Comparison of ENCODE assay signal across 8 cellular contexts in the genomic region with DNA sequence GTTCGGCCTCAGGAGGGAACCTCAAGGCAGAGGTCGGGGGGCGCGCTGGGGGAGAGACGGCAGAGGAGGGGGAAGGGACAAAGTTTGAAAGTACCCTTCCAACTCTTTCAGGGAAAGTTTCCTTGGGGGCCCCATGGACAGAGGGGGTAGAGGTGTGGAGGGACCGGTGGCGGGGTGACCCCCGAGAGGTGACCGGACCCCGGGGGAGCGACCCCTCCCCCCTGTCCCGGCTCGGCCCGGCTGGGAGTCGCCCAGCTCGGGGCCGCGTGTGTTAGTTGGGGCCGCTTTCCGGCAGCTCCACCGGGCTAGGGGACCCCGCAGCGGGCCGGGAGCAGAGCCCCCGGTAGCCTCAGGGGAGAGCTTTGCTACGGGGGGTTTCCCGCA. TPM values are rescaled to one million over a fixed set of nuclear protein-coding genes. Genes with fewer than 3 reads are reported as not detected.
DNase-seq lines count a peak whose midpoint lies in the region; ATAC-seq, FAIRE-seq and TF ChIP-seq lines count a peak whose summit lies in the region.

No MANE protein-coding gene starts in this region.

- H3K9me3 ChIP-seq in heart left ventricle (no peaks in the 10 kb centered on the region), K562 (replicated peaks; ENCODE audit: control insufficient read depth, insufficient read depth, low read depth, low read length) (no peaks in the 10 kb centered on the region), mesenchymal stem cell (ENCODE audit: control insufficient read depth, low read length) (no peaks in the 10 kb centered on the region), uterus (no peaks in the 10 kb centered on the region)

- H3K23ac ChIP-seq in mesenchymal stem cell (ENCODE audit: low read length in 2 of 2), result no peak overlapping the region

- H2BK120ac ChIP-seq in mesenchymal stem cell (ENCODE audit: low read depth, low read length), result peak overlapping the region; percentile 98

- POLR2A ChIA-PET in K562 (lab: Yijun Ruan, JAX), result no interaction called here

- TF ChIP-seq RAD21 in K562 (CRISPR knock-in tag; conservative IDR thresholded peaks at IDR 0.05 in 1 of 2, IDR thresholded peaks at IDR 0.05 in 1 of 2), result no peak

- no peak for TF ChIP-seq EP300 in K562 (IDR thresholded peaks at IDR 0.05; ENCODE audit: low read length)

- peak overlapping the region; percentile 99 for H4K8ac ChIP-seq in mesenchymal stem cell (ENCODE audit: low read length)

- H4K20me1 ChIP-seq in K562 (replicated peaks; ENCODE audit: control insufficient read depth, insufficient read depth, low read length), result no peaks in the 10 kb centered on the region

- peak overlapping the region; percentile 92 for H4K91ac ChIP-seq in mesenchymal stem cell (ENCODE audit: low read length)

- WGBS in heart left ventricle, 4 donors, result 5 to 11% (median 6%) methylated on average over 14 to 27 of the region's 27 CpGs
- no CpG with 5 or more reads among the region's 27 CpGs for WGBS in K562 (ENCODE audit: insufficient coverage, low coverage, missing lambda C conversion rate)
- 8% methylated on average over 17 of the region's 27 CpGs for WGBS in mesenchymal stem cell

- peak overlapping the region in 1 of 2 experiments; percentile 73 for H2BK12ac ChIP-seq in mesenchymal stem cell (ENCODE audit: low read length in 2 of 2)

- H3K9ac ChIP-seq in K562 (ENCODE audit: insufficient read depth in 1 of 2, low read depth in 2 of 2, low read length in 2 of 2) (peak overlapping the region in 1 of 2 experiments; percentile 80; a peak in 2 of 4 replicates), mesenchymal stem cell (ENCODE audit: low read length) (peak overlapping the region; percentile 91)

- H2AFZ ChIP-seq in K562 (ENCODE audit: low read depth, low read length), result peak overlapping the region; percentile 75; the same call in 1 of the 2 replicates
- H2AFZ ChIP-seq in mesenchymal stem cell (ENCODE audit: low read depth, low read length), result no peak overlapping the region

- no peak for FAIRE-seq in K562 (lab: Jason Lieb, UNC)

- peak overlapping the region; percentile 97 for H2BK15ac ChIP-seq in mesenchymal stem cell (ENCODE audit: low read depth, poor library complexity, severe bottlenecking)

- H3K27me3 ChIP-seq in heart left ventricle (peaks cover 0 to 2% (median 0%) of the 10 kb centered on the region in 9 donors), K562 (ENCODE audit: control insufficient read depth in 2 of 2, insufficient read depth in 2 of 2, low read length in 2 of 2) (no peaks in the 10 kb centered on the region), mesenchymal stem cell (ENCODE audit: control insufficient read depth in 1 of 2, insufficient read depth in 1 of 2, low read length in 2 of 2) (peaks cover 0 to 10% of the 10 kb centered on the region in 2 experiments), uterus (no peaks in the 10 kb centered on the region)

- no peaks in the 10 kb centered on the region for H3K9me1 ChIP-seq in K562 (ENCODE audit: control insufficient read depth, insufficient read depth, low read length)

- CTCF ChIA-PET in K562 (lab: Yijun Ruan, JAX; ENCODE audit: low intra/inter-chr PET ratio), result no interaction called here

- H2BK5ac ChIP-seq in mesenchymal stem cell (ENCODE audit: low read depth, low read length, poor library complexity, severe bottlenecking), result peak overlapping the region; percentile 78

- peak overlapping the region in 1 of 2 experiments; percentile 63 for H3K14ac ChIP-seq in mesenchymal stem cell (ENCODE audit: low read length in 2 of 2)

- TF ChIP-seq CTCF in heart left ventricle (IDR thresholded peaks at IDR 0.05) (no peak), K562 (IDR thresholded peaks at IDR 0.05 in 2 of 3, conservative IDR thresholded peaks at IDR 0.05 in 1 of 3; ENCODE audit: insufficient read depth in 2 of 3, low read depth in 1 of 3, low read length in 3 of 3) (no peak), uterus (IDR thresholded peaks at IDR 0.05) (no peak)

- peaks cover 18% of the 10 kb centered on the region for H3K79me2 ChIP-seq in K562 (ENCODE audit: control insufficient read depth, insufficient read depth, low read length)

- H3K4me2 ChIP-seq in K562 (ENCODE audit: insufficient read depth, low read length), result no peak overlapping the region
- peak overlapping the region; percentile 89 for H3K4me2 ChIP-seq in mesenchymal stem cell (ENCODE audit: low read length, poor library complexity, severe bottlenecking)

- intact Hi-C loops in heart left ventricle (cut with DNase I) (loop anchor here in 3 of 10 donors (2.0 to 10.0 kb wide), 3 partner anchors 50 to 52 kb away; no protein-coding TSS in a partner anchor), Right ventricle myocardium superior (cut with DNase I) (no loop called here), K562 (cut with micrococcal nuclease) (no loop called here), uterus (cut with DNase I; ENCODE audit: low total_unique reads) (no loop called here)

- H3K4ac ChIP-seq in mesenchymal stem cell (ENCODE audit: low read depth in 1 of 2, low read length in 2 of 2), result peak overlapping the region; percentile 94 to 97

- DNase-seq in heart left ventricle (peak in 1 of 5 donors; percentile 38), Right ventricle myocardium superior (no peak), K562 (ENCODE audit: extremely low read depth in 1 of 4, low spot score in 3 of 4) (no peak), mesenchymal stem cell (no peak), uterus (no peak)
- DNase-seq in activated CD4-positive, CD25-positive, alpha-beta regulatory T cell (lab: John Stamatoyannopoulos, UW), result no peak

- H2AK5ac ChIP-seq in mesenchymal stem cell (ENCODE audit: low read length, severe bottlenecking), result no peak overlapping the region

- H3K4me3 ChIP-seq in heart left ventricle, result peak overlapping the region; percentile 48 to 85 (median 74)
- no peak overlapping the region for H3K4me3 ChIP-seq in K562
- H3K4me3 ChIP-seq in mesenchymal stem cell (ENCODE audit: insufficient read depth in 1 of 2, low read depth in 1 of 2, low read length in 2 of 2), result peak overlapping the region; percentile 49 to 94
- peak overlapping the region; percentile 50 to 55 for H3K4me3 ChIP-seq in uterus

- H3K27ac ChIP-seq in heart left ventricle (peak overlapping the region; percentile 62 to 97 (median 93)), K562 (ENCODE audit: extremely low read depth, low read depth, low read length) (no peak overlapping the region), mesenchymal stem cell (ENCODE audit: low read length, poor library complexity, severe bottlenecking) (no peak overlapping the region), uterus (peak overlapping the region; percentile 85 to 86)

- H3K36me3 ChIP-seq in heart left ventricle (no peaks in the 10 kb centered on the region), K562 (ENCODE audit: control insufficient read depth, insufficient read depth, low read length) (no peaks in the 10 kb centered on the region), mesenchymal stem cell (ENCODE audit: control insufficient read depth in 1 of 2, insufficient read depth in 2 of 2, low read depth in 1 of 2, low read length in 2 of 2) (no peaks in the 10 kb centered on the region), uterus (no peaks in the 10 kb centered on the region)

- no peak for ATAC-seq in heart left ventricle
- no peak for ATAC-seq in Right ventricle myocardium superior (ENCODE audit: poor library complexity)
- ATAC-seq in K562, result no peak
- no peak for ATAC-seq in HG02610 (IDR thresholded peaks at IDR 0.05; ENCODE audit: unreplicated experiment)
- no peak for ATAC-seq in HG02763 (IDR thresholded peaks at IDR 0.05; ENCODE audit: unreplicated experiment)

- H3K4me1 ChIP-seq in heart left ventricle (peaks cover 0 to 57% (median 30%) of the 10 kb centered on the region in 12 donors), K562 (replicated peaks in 1 of 2; ENCODE audit: control insufficient read depth in 2 of 2, insufficient read depth in 2 of 2, low read length in 2 of 2) (peaks cover 32 to 52% of the 10 kb centered on the region in 2 experiments), mesenchymal stem cell (ENCODE audit: control insufficient read depth, insufficient read depth, low read depth, low read length) (peaks cover 37% of the 10 kb centered on the region), uterus (peaks cover 0 to 5% of the 10 kb centered on the region in 2 donors)

- TF ChIP-seq POLR2A in heart left ventricle (IDR thresholded peaks at IDR 0.05) (no peak), K562 (conservative IDR thresholded peaks at IDR 0.05) (no peak), uterus (IDR thresholded peaks at IDR 0.05) (no peak)

- BruUV-seq in K562 (replicated peaks; lab: Mats Ljungman, UMichigan), result no TSS peak

- in situ Hi-C loops in K562 (cut with MboI), result no loop called here

- H3K79me1 ChIP-seq in mesenchymal stem cell (replicated peaks; ENCODE audit: low read length, poor library complexity, severe bottlenecking), result peaks cover 13% of the 10 kb centered on the region

- H3K18ac ChIP-seq in mesenchymal stem cell (ENCODE audit: low read depth in 1 of 2, low read length in 2 of 2), result peak overlapping the region; percentile 87 to 98

RNA-seq across cellular contexts. Expression of a gene that starts 3.2 kb away (rescaled TPM):
- 10 to 100 TPM; 25.2 to 83.6 (median 39.7) TPM for total RNA-seq in heart left ventricle
- polyA plus RNA-seq in heart left ventricle, result 10 to 100 TPM; 26.7 to 53.4 TPM
- total RNA-seq in Right ventricle myocardium superior, result 31.0 TPM
- 16.0 and 39.6 TPM in 2 replicates for total RNA-seq in K562 (2011; cell fraction: chromatin; rRNA removed; ENCODE audit: low replicate concordance)
- 46.5 and 53.8 TPM in 2 replicates for total RNA-seq in K562 (2011; cell fraction: nucleolus; rRNA removed)
- total RNA-seq in K562 (2011; cell fraction: nucleoplasm; rRNA removed), result 23.7 and 29.9 TPM in 2 replicates
- 69.9 and 81.1 TPM in 2 replicates for total RNA-seq in K562 (2014; rRNA removed)
- total RNA-seq in K562 (2014; rRNA removed; fragmentation: Illumina TruSeq; extraction: Trizol), result 9.3 and 13.6 TPM in 2 replicates
- total RNA-seq in K562 (2015; rRNA removed; fragmentation: Illumina TruSeq; extraction: Trizol), result 26.4 TPM in 2 replicates
- 61.7 and 63.4 TPM in 2 replicates for total RNA-seq in K562 (2021)
- 21.1 and 31.0 TPM in 2 replicates for polyA plus RNA-seq in K562 (2011; rRNA removed)
- polyA plus RNA-seq in K562 (2011; cell fraction: cytosol; rRNA removed), result 32.3 and 62.2 TPM in 2 replicates
- 68.1 and 71.9 TPM in 2 replicates for polyA plus RNA-seq in K562 (2011; cell fraction: nucleus; rRNA removed)
- 31.0 and 75.8 TPM in 2 replicates for polyA plus RNA-seq in K562 (2012)
- 31.8 and 50.7 TPM in 2 replicates for polyA plus RNA-seq in K562 (2014; fragmentation: Illumina TruSeq; extraction: Trizol)
- polyA plus RNA-seq in K562 (2014; fragmentation: Nextera tagmentation; extraction: Ambion mirVana), result 1 to 10 TPM; 1.9 to 5.3 TPM
- 57.7 and 57.8 TPM in 2 replicates for polyA plus RNA-seq in K562 (2014; rRNA removed)
- 6.5 and 8.8 TPM in 2 replicates for polyA minus RNA-seq in K562 (2011; rRNA and poly(A)+ RNA removed)
- 29.9 and 31.5 TPM in 2 replicates for polyA minus RNA-seq in K562 (2011; cell fraction: cytosol; rRNA and poly(A)+ RNA removed)
- polyA minus RNA-seq in K562 (2011; cell fraction: nucleus; rRNA and poly(A)+ RNA removed), result 15.6 and 25.7 TPM in 2 replicates
- polyA plus RNA-seq in mesenchymal stem cell (2013, experiment 1 of 2), result 10.7 TPM
- 11.7 TPM for polyA plus RNA-seq in mesenchymal stem cell (2013, experiment 2 of 2)
- total RNA-seq in uterus, result 10 to 100 TPM in 3 of 4 donors, 1 to 10 TPM in 1; 3.8 to 53.8 (median 14.9) TPM

RNA-seq across cellular contexts. Expression of a gene that starts 18.7 kb away (rescaled TPM):
- total RNA-seq in heart left ventricle (not detected), Right ventricle myocardium superior (not detected), K562 (2014; rRNA removed) (0.24 TPM in 1 of 2 replicates, not detected in the other), K562 (2014; rRNA removed; fragmentation: Illumina TruSeq; extraction: Trizol) (not detected in 2 replicates), K562 (2015; rRNA removed; fragmentation: Illumina TruSeq; extraction: Trizol) (not detected in 2 replicates), K562 (2021) (0.13 and 0.31 TPM in 2 replicates), uterus (not detected)
- polyA plus RNA-seq in heart left ventricle (not detected), K562 (2011; rRNA removed) (0.11 TPM in 1 of 2 replicates, not detected in the other), K562 (2014; fragmentation: Illumina TruSeq; extraction: Trizol) (not detected in 2 replicates), K562 (2014; fragmentation: Nextera tagmentation; extraction: Ambion mirVana) (not detected), K562 (2014; rRNA removed) (not detected in 2 replicates)
- 0.44 TPM in 1 of 2 replicates, not detected in the other for total RNA-seq in K562 (2011; cell fraction: chromatin; rRNA removed; ENCODE audit: low replicate concordance)
- total RNA-seq in K562 (2011; cell fraction: nucleolus; rRNA removed), result 0.33 and 0.53 TPM in 2 replicates
- 0.69 TPM in 1 of 2 replicates, not detected in the other for total RNA-seq in K562 (2011; cell fraction: nucleoplasm; rRNA removed)
- polyA plus RNA-seq in K562 (2011; cell fraction: cytosol; rRNA removed), result 0.07 TPM in 1 of 2 replicates, not detected in the other
- polyA plus RNA-seq in K562 (2011; cell fraction: nucleus; rRNA removed), result 0.33 and 0.38 TPM in 2 replicates
- 0.28 TPM in 1 of 2 replicates, not detected in the other for polyA plus RNA-seq in K562 (2012)
- polyA minus RNA-seq in K562 (2011; rRNA and poly(A)+ RNA removed), result not detected in 2 replicates
- polyA minus RNA-seq in K562 (2011; cell fraction: cytosol; rRNA and poly(A)+ RNA removed), result not detected in 2 replicates
- polyA minus RNA-seq in K562 (2011; cell fraction: nucleus; rRNA and poly(A)+ RNA removed), result 0.27 TPM in 1 of 2 replicates, not detected in the other
- not detected for polyA plus RNA-seq in mesenchymal stem cell (2013, experiment 1 of 2)
- not detected for polyA plus RNA-seq in mesenchymal stem cell (2013, experiment 2 of 2)

RNA-seq across cellular contexts. Expression of a gene that starts 39.6 kb away (rescaled TPM):
- 10 to 100 TPM; 11.6 to 44.6 (median 15.9) TPM for total RNA-seq in heart left ventricle
- polyA plus RNA-seq in heart left ventricle, result 10 to 100 TPM; 15.7 to 20.4 TPM
- total RNA-seq in Right ventricle myocardium superior, result 17.1 TPM
- total RNA-seq in K562 (2011; cell fraction: chromatin; rRNA removed; ENCODE audit: low replicate concordance), result 21.8 and 45.7 TPM in 2 replicates
- 36.7 and 40.0 TPM in 2 replicates for total RNA-seq in K562 (2011; cell fraction: nucleolus; rRNA removed)
- total RNA-seq in K562 (2011; cell fraction: nucleoplasm; rRNA removed), result 35.6 and 41.5 TPM in 2 replicates
- 22.9 and 27.5 TPM in 2 replicates for total RNA-seq in K562 (2014; rRNA removed)
- total RNA-seq in K562 (2014; rRNA removed; fragmentation: Illumina TruSeq; extraction: Trizol), result 8.8 and 11.5 TPM in 2 replicates
- 16.1 and 17.0 TPM in 2 replicates for total RNA-seq in K562 (2015; rRNA removed; fragmentation: Illumina TruSeq; extraction: Trizol)
- 23.6 and 24.3 TPM in 2 replicates for total RNA-seq in K562 (2021)
- 14.5 and 21.8 TPM in 2 replicates for polyA plus RNA-seq in K562 (2011; rRNA removed)
- 21.8 and 41.2 TPM in 2 replicates for polyA plus RNA-seq in K562 (2011; cell fraction: cytosol; rRNA removed)
- 56.1 and 59.2 TPM in 2 replicates for polyA plus RNA-seq in K562 (2011; cell fraction: nucleus; rRNA removed)
- 16.4 and 21.6 TPM in 2 replicates for polyA plus RNA-seq in K562 (2012)
- polyA plus RNA-seq in K562 (2014; fragmentation: Illumina TruSeq; extraction: Trizol), result 17.5 and 21.6 TPM in 2 replicates
- 10 to 100 TPM in 1 of 2 experiments, 1 to 10 TPM in 1; 5.9 to 11.6 TPM for polyA plus RNA-seq in K562 (2014; fragmentation: Nextera tagmentation; extraction: Ambion mirVana)
- 22.4 and 24.6 TPM in 2 replicates for polyA plus RNA-seq in K562 (2014; rRNA removed)
- polyA minus RNA-seq in K562 (2011; rRNA and poly(A)+ RNA removed), result 5.2 and 12.7 TPM in 2 replicates
- 9.3 and 11.3 TPM in 2 replicates for polyA minus RNA-seq in K562 (2011; cell fraction: cytosol; rRNA and poly(A)+ RNA removed)
- polyA minus RNA-seq in K562 (2011; cell fraction: nucleus; rRNA and poly(A)+ RNA removed), result 10.1 and 12.6 TPM in 2 replicates
- polyA plus RNA-seq in mesenchymal stem cell (2013, experiment 1 of 2), result 16.7 TPM
- 15.9 TPM for polyA plus RNA-seq in mesenchymal stem cell (2013, experiment 2 of 2)
- total RNA-seq in uterus, result 10 to 100 TPM in 3 of 4 donors, 1 to 10 TPM in 1; 8.5 to 37.7 (median 20.5) TPM

RNA-seq across cellular contexts. Expression of a gene that starts 44.7 kb away (rescaled TPM):
- total RNA-seq in heart left ventricle (100 to 1,000 TPM; 237 to 456 (median 369) TPM), Right ventricle myocardium superior (326 TPM), K562 (2014; rRNA removed) (282 and 295 TPM in 2 replicates), K562 (2014; rRNA removed; fragmentation: Illumina TruSeq; extraction: Trizol) (347 and 353 TPM in 2 replicates), K562 (2015; rRNA removed; fragmentation: Illumina TruSeq; extraction: Trizol) (306 and 312 TPM in 2 replicates), K562 (2021) (402 and 426 TPM in 2 replicates), uterus (100 to 1,000 TPM; 290 to 559 (median 413) TPM)
- polyA plus RNA-seq in heart left ventricle (100 to 1,000 TPM; 111 to 284 TPM), K562 (2011; rRNA removed) (699 and 703 TPM in 2 replicates), K562 (2014; fragmentation: Illumina TruSeq; extraction: Trizol) (395 and 506 TPM in 2 replicates), K562 (2014; fragmentation: Nextera tagmentation; extraction: Ambion mirVana) (100 to 1,000 TPM; 368 to 462 TPM), K562 (2014; rRNA removed) (257 and 313 TPM in 2 replicates)
- total RNA-seq in K562 (2011; cell fraction: chromatin; rRNA removed; ENCODE audit: low replicate concordance), result 160 and 200 TPM in 2 replicates
- 170 and 183 TPM in 2 replicates for total RNA-seq in K562 (2011; cell fraction: nucleolus; rRNA removed)
- 181 and 259 TPM in 2 replicates for total RNA-seq in K562 (2011; cell fraction: nucleoplasm; rRNA removed)
- 552 and 733 TPM in 2 replicates for polyA plus RNA-seq in K562 (2011; cell fraction: cytosol; rRNA removed)
- polyA plus RNA-seq in K562 (2011; cell fraction: nucleus; rRNA removed), result 176 and 282 TPM in 2 replicates
- polyA plus RNA-seq in K562 (2012), result 544 and 794 TPM in 2 replicates
- 964 and 1,011 TPM in 2 replicates for polyA minus RNA-seq in K562 (2011; rRNA and poly(A)+ RNA removed)
- 200 and 235 TPM in 2 replicates for polyA minus RNA-seq in K562 (2011; cell fraction: cytosol; rRNA and poly(A)+ RNA removed)
- polyA minus RNA-seq in K562 (2011; cell fraction: nucleus; rRNA and poly(A)+ RNA removed), result 52.8 and 107 TPM in 2 replicates
- polyA plus RNA-seq in mesenchymal stem cell (2013, experiment 1 of 2), result 453 TPM
- polyA plus RNA-seq in mesenchymal stem cell (2013, experiment 2 of 2), result 471 TPM

Comparison
In these comparisons a context has a peak if more than half of its experiments do, and no peak if none do; other contexts are left out.
1. H3K27ac ChIP-seq: peak in heart left ventricle (12 of 12) and uterus (2 of 2); none in K562 (single experiment) and mesenchymal stem cell (single experiment).